ENCODE assay signal across 1 cellular context in genomic region chr12:65960820-65961691, GRCh38.
TF ChIP-seq lines count a peak whose summit lies in the region.

No MANE protein-coding gene starts in this region.

TF ChIP-seq in HepG2, 621 proteins besides CTCF, POLR2A, EP300 and RAD21 (continued from another document and continues in another):
- TF ChIP-seq ZHX2 (IDR thresholded peaks at IDR 0.05; ENCODE audit: low read depth), result no peak
- no peak for TF ChIP-seq ZHX2 (CRISPR knock-in tag; IDR thresholded peaks at IDR 0.05; ENCODE audit: borderline replicate concordance)
- peak; percentile 60; the same call in 1 of the 2 replicates for TF ChIP-seq SOX13 (IDR thresholded peaks at IDR 0.05)
- TF ChIP-seq SOX13 (CRISPR knock-in tag; conservative IDR thresholded peaks at IDR 0.05 in 1 of 2, IDR thresholded peaks at IDR 0.05 in 1 of 2), result peak in 1 of 2 experiments; percentile 86; a peak in 2 of 4 replicates
- no peak for TF ChIP-seq ZNF747 (CRISPR knock-in tag; IDR thresholded peaks at IDR 0.05; ENCODE audit: borderline replicate concordance)
- TF ChIP-seq ZSCAN31 (CRISPR knock-in tag; IDR thresholded peaks at IDR 0.05; ENCODE audit: low read depth), result no peak
- TF ChIP-seq CCAR2 (optimal IDR thresholded peaks at IDR 0.05; ENCODE audit: low read depth, low read length), result no peak
- peak; percentile 81 for TF ChIP-seq HNF1B (CRISPR knock-in tag; IDR thresholded peaks at IDR 0.05)
- TF ChIP-seq PAX8 (CRISPR knock-in tag; IDR thresholded peaks at IDR 0.05; ENCODE audit: borderline replicate concordance), result no peak
- TF ChIP-seq BRCA1 (CRISPR knock-in tag; IDR thresholded peaks at IDR 0.05), result peak; percentile 66; the same call in 1 of the 2 replicates
- no peak for TF ChIP-seq BRF2 (CRISPR knock-in tag; IDR thresholded peaks at IDR 0.05)
- TF ChIP-seq SKIL (CRISPR knock-in tag; IDR thresholded peaks at IDR 0.05; ENCODE audit: borderline replicate concordance), result peak; percentile 77
- no peak for TF ChIP-seq TBP (CRISPR knock-in tag; IDR thresholded peaks at IDR 0.05)
- TF ChIP-seq ARID4A (CRISPR knock-in tag; IDR thresholded peaks at IDR 0.05; ENCODE audit: borderline replicate concordance), result peak; percentile 38; the same call in 1 of the 2 replicates
- TF ChIP-seq POGK (CRISPR knock-in tag; conservative IDR thresholded peaks at IDR 0.05), result no peak
- no peak for TF ChIP-seq RBM22 (optimal IDR thresholded peaks at IDR 0.05; ENCODE audit: low read length)
- TF ChIP-seq ZNF740 (CRISPR knock-in tag; IDR thresholded peaks at IDR 0.05), result no peak
- no peak for TF ChIP-seq ZKSCAN5 (CRISPR knock-in tag; IDR thresholded peaks at IDR 0.05)
- TF ChIP-seq MYPOP (CRISPR knock-in tag; IDR thresholded peaks at IDR 0.05), result no peak
- TF ChIP-seq MED13 (CRISPR knock-in tag; IDR thresholded peaks at IDR 0.05), result peak; percentile 38; the same call in 1 of the 2 replicates
- no peak for TF ChIP-seq ZNF773 (CRISPR knock-in tag; IDR thresholded peaks at IDR 0.05; ENCODE audit: borderline replicate concordance)
- TF ChIP-seq ZNF770 (CRISPR knock-in tag; IDR thresholded peaks at IDR 0.05), result peak; percentile 30; the same call in 1 of the 2 replicates
- peak; percentile 37 for TF ChIP-seq MYC (CRISPR knock-in tag; IDR thresholded peaks at IDR 0.05; ENCODE audit: borderline replicate concordance)
- no peak for TF ChIP-seq SP4 (CRISPR knock-in tag; IDR thresholded peaks at IDR 0.05)
- no peak for TF ChIP-seq SRSF4 (IDR thresholded peaks at IDR 0.05; ENCODE audit: low read depth, low read length, poor library complexity, severe bottlenecking)
- TF ChIP-seq TFDP1 (CRISPR knock-in tag; IDR thresholded peaks at IDR 0.05; ENCODE audit: borderline replicate concordance), result no peak
- peak; percentile 80; the same call in 1 of the 2 replicates for TF ChIP-seq ZNF766 (CRISPR knock-in tag; IDR thresholded peaks at IDR 0.05; ENCODE audit: borderline replicate concordance)
- TF ChIP-seq ZNF333 (CRISPR knock-in tag; IDR thresholded peaks at IDR 0.05; ENCODE audit: borderline replicate concordance), result no peak
- TF ChIP-seq ZNF383 (CRISPR knock-in tag; IDR thresholded peaks at IDR 0.05; ENCODE audit: borderline replicate concordance), result no peak
- TF ChIP-seq ARNTL (CRISPR knock-in tag; IDR thresholded peaks at IDR 0.05), result 0 out of 2 replicates have a peak, but pooled peaks have one; percentile 59
- TF ChIP-seq CBFB (CRISPR knock-in tag; IDR thresholded peaks at IDR 0.05), result no peak
- no peak for TF ChIP-seq PREB (CRISPR knock-in tag; IDR thresholded peaks at IDR 0.05)
- no peak for TF ChIP-seq IKZF4 (CRISPR knock-in tag; IDR thresholded peaks at IDR 0.05; ENCODE audit: borderline replicate concordance, low read depth, not compliant biosample characterization)
